Comparison of ENCODE assay signal across 11 cellular contexts in the genomic region with DNA sequence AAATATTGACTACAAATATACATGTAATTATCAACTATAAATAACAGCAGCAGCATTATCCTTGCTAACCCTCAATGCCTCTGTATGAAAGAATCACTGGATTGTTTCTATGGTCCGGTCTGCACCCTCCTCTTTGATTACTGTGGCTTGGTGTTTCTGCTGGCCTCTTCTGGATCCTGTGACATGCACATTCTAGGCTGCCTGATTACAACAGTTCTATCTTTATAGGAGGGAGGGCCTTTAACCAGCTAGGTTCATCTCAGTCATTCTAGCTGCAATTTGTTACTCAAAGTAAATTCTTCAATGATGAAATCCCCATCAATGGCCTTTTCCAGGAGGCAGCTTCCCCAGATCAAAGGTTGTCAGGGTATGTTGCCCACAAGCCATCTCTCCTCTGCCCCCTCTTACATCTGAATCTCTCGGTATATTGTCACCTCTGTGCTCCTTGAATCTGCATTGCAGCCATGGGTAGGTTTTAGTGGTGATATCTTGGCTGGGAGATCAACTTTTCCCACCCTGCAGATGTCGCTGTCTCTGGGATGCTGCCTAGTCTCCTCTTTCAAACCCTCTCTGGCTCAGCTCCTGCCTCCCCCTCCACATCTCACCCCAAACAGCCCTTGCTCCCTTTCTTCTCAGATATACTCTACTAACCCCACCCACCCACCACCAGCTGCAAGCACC.
DNase-seq lines count a peak whose midpoint lies in the region; ATAC-seq and TF ChIP-seq lines count a peak whose summit lies in the region.
"Had no signal": no experiment of that assay in that cellular context is flagged by ENCODE, and none has a peak within 500 bp of the region (broad histone marks: within the 10 kb centered on the region; RNA-seq: fewer than 3 reads in every experiment).

No MANE protein-coding gene starts in this region.

- peak; percentile 35 for TF ChIP-seq CTCF in AG10803 (conservative IDR thresholded peaks at IDR 0.05; ENCODE audit: low read length)
- TF ChIP-seq CTCF in IMR-90 (conservative IDR thresholded peaks at IDR 0.05; ENCODE audit: low read depth, low read length): peak; percentile 34; the same call in 1 of the 2 replicates
- peak; percentile 73 for TF ChIP-seq CTCF in endodermal cell (conservative IDR thresholded peaks at IDR 0.05)
- TF ChIP-seq CTCF in right lobe of liver (IDR thresholded peaks at IDR 0.05): no peak
- TF ChIP-seq CTCF in gastrocnemius medialis (IDR thresholded peaks at IDR 0.05 in 4 of 5, conservative IDR thresholded peaks at IDR 0.05 in 1 of 5): no peak

- H3K4me2 ChIP-seq in IMR-90 (ENCODE audit: low read depth, low read length): no peak overlapping the region

- no peak overlapping the region for H2BK15ac ChIP-seq in IMR-90 (ENCODE audit: low read depth, low read length)

- H3K4me3 ChIP-seq in AG10803 (ENCODE audit: low read length) (no peak overlapping the region), IMR-90 (ENCODE audit: insufficient read depth, low read depth, low read length) (no peak overlapping the region), endodermal cell (ENCODE audit: low read length) (no peak overlapping the region), right lobe of liver (no peak overlapping the region), gastrocnemius medialis (no peak overlapping the region)
- H3K4me3 ChIP-seq: vagina had no signal

- no peak overlapping the region for H4K5ac ChIP-seq in IMR-90 (ENCODE audit: low read depth, low read length)

- H4K8ac ChIP-seq in IMR-90 (ENCODE audit: low read depth in 2 of 2, low read length in 2 of 2): no peak overlapping the region

- peak; percentile 41 for TF ChIP-seq RAD21 in IMR-90 (IDR thresholded peaks at IDR 0.05; ENCODE audit: low read length)

- H3K27me3 Mint-ChIP-seq in endodermal cell (ENCODE audit: insufficient read depth) (peaks cover 6% of the 10 kb centered on the region), T-helper 17 cell (peaks cover 11% of the 10 kb centered on the region)

- H3K4me3 Mint-ChIP-seq in endodermal cell: no peak overlapping the region
- no peak overlapping the region for H3K4me3 Mint-ChIP-seq in T-helper 17 cell

- intact Hi-C loops in IMR-90 (cut with micrococcal nuclease) (no loop called here), right lobe of liver (cut with DNase I) (no loop called here), gastrocnemius medialis (cut with DNase I; ENCODE audit: low total_unique reads) (loop anchor here (10.0 kb wide), 1 partner anchor 731 kb away; no protein-coding TSS in a partner anchor)

- POLR2A ChIA-PET in IMR-90 (lab: Charles Lee; ENCODE audit: unreplicated experiment): interaction anchor here (0.7 kb wide), 1 partner anchor 730 kb away, joined by 5 read pairs; no protein-coding TSS in a partner anchor

- no peak overlapping the region for H4K91ac ChIP-seq in IMR-90 (ENCODE audit: insufficient read depth, low read depth, low read length)

- H3K79me1 ChIP-seq in IMR-90 (ENCODE audit: low read depth in 1 of 2, low read length in 2 of 2): no peaks in the 10 kb centered on the region

- H3K9me1 ChIP-seq in IMR-90 (ENCODE audit: insufficient read depth, low read length): no peaks in the 10 kb centered on the region

- H3K18ac ChIP-seq in IMR-90 (ENCODE audit: low read depth, low read length): no peak overlapping the region

- no peaks in the 10 kb centered on the region for H3K36me3 Mint-ChIP-seq in endodermal cell (ENCODE audit: low read depth)
- peaks cover 3% of the 10 kb centered on the region for H3K36me3 Mint-ChIP-seq in T-helper 17 cell (ENCODE audit: low read depth)

- H3K27ac ChIP-seq in IMR-90 (ENCODE audit: insufficient read depth, low read length): no peak overlapping the region
- no peak overlapping the region for H3K27ac ChIP-seq in endodermal cell (ENCODE audit: low read depth, low read length)
- H3K27ac ChIP-seq in right lobe of liver: peak overlapping the region in 1 of 3 donors; percentile 88
- H3K27ac ChIP-seq in gastrocnemius medialis: no peak overlapping the region
- H3K27ac ChIP-seq: vagina had no signal

- ATAC-seq in IMR-90 (ENCODE audit: low read depth) (peak; percentile 51; the same call in 1 of the 2 replicates), right lobe of liver (peak; percentile 37 to 77 (median 38)), gastrocnemius medialis (no peak), GM21737 (IDR thresholded peaks at IDR 0.05; ENCODE audit: unreplicated experiment) (no peak), T-helper 17 cell (no peak)

- H3K4me1 ChIP-seq in IMR-90 (ENCODE audit: control insufficient read depth, insufficient read depth, low read length) (no peaks in the 10 kb centered on the region), endodermal cell (ENCODE audit: control insufficient read depth, insufficient read depth, low read length) (peaks cover 3% of the 10 kb centered on the region), right lobe of liver (peaks cover 0 to 41% (median 0%) of the 10 kb centered on the region in 4 donors), gastrocnemius medialis (no peaks in the 10 kb centered on the region)
- H3K4me1 ChIP-seq: vagina had no signal

- no peak overlapping the region for H3K23ac ChIP-seq in IMR-90 (ENCODE audit: low read depth, low read length)

- no peak overlapping the region for H2BK5ac ChIP-seq in IMR-90 (ENCODE audit: low read depth, low read length, poor library complexity, severe bottlenecking)

- H3K27me3 ChIP-seq in IMR-90 (ENCODE audit: control insufficient read depth, insufficient read depth, low read length): peaks cover 4% of the 10 kb centered on the region
- H3K27me3 ChIP-seq in endodermal cell (ENCODE audit: control insufficient read depth, insufficient read depth, low read length, poor library complexity, severe bottlenecking): no peaks in the 10 kb centered on the region
- H3K27me3 ChIP-seq in right lobe of liver: no peaks in the 10 kb centered on the region
- H3K27me3 ChIP-seq in gastrocnemius medialis: no peaks in the 10 kb centered on the region
- H3K27me3 ChIP-seq: vagina had no signal

- H3K4me1 Mint-ChIP-seq in endodermal cell: peaks cover 12% of the 10 kb centered on the region
- H3K4me1 Mint-ChIP-seq in T-helper 17 cell: peaks cover 13% of the 10 kb centered on the region

- no peak overlapping the region for H3K4ac ChIP-seq in IMR-90 (ENCODE audit: low read depth, low read length)

- H2AK9ac ChIP-seq in IMR-90 (replicated peaks; ENCODE audit: low read depth, low read length, poor library complexity): no peak overlapping the region

- CTCF ChIA-PET in IMR-90 (lab: Yijun Ruan, JAX): interaction anchor here (0.7 to 2.1 kb wide), 8 partner anchors 11 to 159 kb away, joined by 3 to 7 read pairs (median 3); a partner anchor contains a TSS

- in situ Hi-C loops in IMR-90 (cut with MboI; ENCODE audit: low sequenced_read_pairs): loop anchor here (10.0 kb wide), 1 partner anchor 731 kb away; no protein-coding TSS in a partner anchor
- in situ Hi-C loops in gastrocnemius medialis (cut with MboI; ENCODE audit: low sequenced_read_pairs in 4 of 4): loop anchor here (10.0 to 25.0 kb wide), 5 partner anchors 107 to 743 kb away; a partner anchor contains a TSS

- H2AFZ ChIP-seq in IMR-90 (replicated peaks; ENCODE audit: low read length, poor library complexity): no peak overlapping the region

- no peak overlapping the region for H2AK5ac ChIP-seq in IMR-90 (ENCODE audit: low read depth, low read length)

- H2BK120ac ChIP-seq in IMR-90 (ENCODE audit: low read depth, low read length): no peak overlapping the region

- no peaks in the 10 kb centered on the region for H3K9me3 Mint-ChIP-seq in endodermal cell

- no TSS peak for BruUV-seq in IMR-90 (replicated peaks; lab: Mats Ljungman, UMichigan)

- no CpG with 5 or more reads among the region's 3 CpGs for WGBS in IMR-90 (ENCODE audit: extremely low coverage in 2 of 2, insufficient read length in 1 of 2), 2 experiments
- 0 to 48% methylated on average over 1 to 3 of the region's 3 CpGs for WGBS in endodermal cell (ENCODE audit: insufficient coverage in 1 of 2, insufficient read length in 1 of 2), 2 experiments
- 50% methylated on average over 3 of the region's 3 CpGs for WGBS in right lobe of liver (ENCODE audit: insufficient coverage, low coverage, low lambda C conversion rate, missing lambda C conversion rate)

- H3K27ac Mint-ChIP-seq in endodermal cell: no peak overlapping the region
- no peak overlapping the region for H3K27ac Mint-ChIP-seq in T-helper 17 cell

- H3K9ac ChIP-seq in IMR-90 (ENCODE audit: low read depth, low read length): no peak overlapping the region
- H3K9ac ChIP-seq in endodermal cell (ENCODE audit: extremely low read depth, low read length, poor library complexity, severe bottlenecking): no peak overlapping the region

- DNase-seq in AG10803 (ENCODE audit: low read depth): no peak
- DNase-seq in IMR-90: peak; percentile 22
- DNase-seq in endodermal cell: peak; percentile 84
- DNase-seq in right lobe of liver: no peak
- no peak for DNase-seq in gastrocnemius medialis
- no peak for DNase-seq in T-helper 17 cell
- DNase-seq in NCI-H1092 (lab: John Stamatoyannopoulos, UW): no peak
- DNase-seq: NCI-H2171 treated with DMSO at 0.1 percent for 48 hours; stimulated activated CD4-positive, alpha-beta T cell treated with anti-CD3 and anti-CD28 coated beads, Interleukin-4, amount 100 ng/mL, for 1 hour had no signal

- no peak overlapping the region for H2BK20ac ChIP-seq in IMR-90 (ENCODE audit: low read depth, low read length)

- no peaks in the 10 kb centered on the region for H3K36me3 ChIP-seq in IMR-90 (ENCODE audit: control insufficient read depth, insufficient read depth, low read length)
- no peaks in the 10 kb centered on the region for H3K36me3 ChIP-seq in endodermal cell (ENCODE audit: control insufficient read depth, insufficient read depth, low read length)
- H3K36me3 ChIP-seq in right lobe of liver: no peaks in the 10 kb centered on the region
- no peaks in the 10 kb centered on the region for H3K36me3 ChIP-seq in gastrocnemius medialis
- H3K36me3 ChIP-seq: vagina had no signal

- no peak overlapping the region for H3K14ac ChIP-seq in IMR-90 (replicated peaks; ENCODE audit: low read depth, low read length)

- TF ChIP-seq POLR2A in IMR-90 (IDR thresholded peaks at IDR 0.05; ENCODE audit: low read depth, low read length) (no peak), right lobe of liver (IDR thresholded peaks at IDR 0.05) (no peak), gastrocnemius medialis (IDR thresholded peaks at IDR 0.05) (no peak)

- H3K9me3 ChIP-seq in IMR-90 (ENCODE audit: control insufficient read depth, insufficient read depth, low read length): no peaks in the 10 kb centered on the region
- no peaks in the 10 kb centered on the region for H3K9me3 ChIP-seq in endodermal cell (ENCODE audit: control insufficient read depth, low read length)
- H3K9me3 ChIP-seq in right lobe of liver: no peaks in the 10 kb centered on the region
- no peaks in the 10 kb centered on the region for H3K9me3 ChIP-seq in gastrocnemius medialis
- H3K9me3 ChIP-seq in T-helper 17 cell (ENCODE audit: control insufficient read depth, low read length, poor library complexity, severe bottlenecking): no peaks in the 10 kb centered on the region
- H3K9me3 ChIP-seq: vagina had no signal

- H3K56ac ChIP-seq in IMR-90 (ENCODE audit: extremely low read depth, insufficient read depth, low read length): no peak overlapping the region

- dilution Hi-C loops in IMR-90 (cut with HindIII; ENCODE audit: low sequenced_read_pairs, unreplicated experiment): no loop called here

- no peaks in the 10 kb centered on the region for H4K20me1 ChIP-seq in IMR-90 (ENCODE audit: insufficient read depth, low read length)

TF ChIP-seq in IMR-90, 13 proteins besides CTCF, POLR2A, EP300 and RAD21 (continues in another document):
- TF ChIP-seq SMC3 (IDR thresholded peaks at IDR 0.05; ENCODE audit: low read depth, low read length): peak; percentile 41; the same call in 1 of the 2 replicates

Comparison
In these comparisons a context has a peak if more than half of its experiments do, and no peak if none do; other contexts are left out.
1. DNase-seq: peak in IMR-90 (single experiment) and endodermal cell (single experiment); none in AG10803 (single experiment), right lobe of liver (0 of 3), gastrocnemius medialis (0 of 2), T-helper 17 cell (0 of 3) and NCI-H1092 (single experiment).
2. CTCF ChIP-seq: peak in AG10803 (single experiment), IMR-90 (single experiment) and endodermal cell (single experiment); none in right lobe of liver (0 of 4) and gastrocnemius medialis (0 of 5).
3. ATAC-seq: peak in IMR-90 (single experiment) and right lobe of liver (4 of 4); none in gastrocnemius medialis (0 of 2), GM21737 (single experiment) and T-helper 17 cell (single experiment).